8 cellular contexts compared by ENCODE assay signal in genomic region chr5:31581498-31582099, GRCh38. TPM values are rescaled to one million over a fixed set of nuclear protein-coding genes. Genes with fewer than 3 reads are reported as not detected.
DNase-seq lines count a peak whose midpoint lies in the region; ATAC-seq and TF ChIP-seq lines count a peak whose summit lies in the region.

No MANE protein-coding gene starts in this region.

- TF ChIP-seq CTCF in RWPE2 (IDR thresholded peaks at IDR 0.05; ENCODE audit: poor library complexity, severe bottlenecking) = peak; percentile 86
- TF ChIP-seq CTCF in fibroblast of mammary gland (conservative IDR thresholded peaks at IDR 0.05; ENCODE audit: control insufficient read depth, insufficient read depth, low read depth, low read length) = peak; percentile 43
- peak; percentile 35 for TF ChIP-seq CTCF in retinal pigment epithelial cell (conservative IDR thresholded peaks at IDR 0.05; ENCODE audit: low read depth, low read length)

- peak; percentile 11 for DNase-seq in Caki2 (ENCODE audit: low read depth)
- DNase-seq in KBM-7 = peak; percentile 46
- no peak for DNase-seq in RWPE2 (ENCODE audit: low spot score)
- peak; percentile 61 for DNase-seq in fibroblast of mammary gland (ENCODE audit: low read depth)
- DNase-seq in retinal pigment epithelial cell (ENCODE audit: low read depth) = peak; percentile 7
- no peak for DNase-seq in left colon
- DNase-seq in T-helper 9 cell = no peak

- H3K9me3 ChIP-seq in RWPE2 (ENCODE audit: severe bottlenecking) = no peaks in the 10 kb centered on the region

- H3K4me1 ChIP-seq in RWPE2 (ENCODE audit: insufficient read depth, poor library complexity, severe bottlenecking) = no peaks in the 10 kb centered on the region

- no peaks in the 10 kb centered on the region for H3K27me3 ChIP-seq in RWPE2 (ENCODE audit: insufficient read depth, poor library complexity, severe bottlenecking)

- no peak overlapping the region for H3K4me3 ChIP-seq in RWPE2 (ENCODE audit: severe bottlenecking)
- H3K4me3 ChIP-seq in fibroblast of mammary gland (ENCODE audit: control insufficient read depth, low read depth, low read length) = no peak overlapping the region
- no peak overlapping the region for H3K4me3 ChIP-seq in retinal pigment epithelial cell (ENCODE audit: low read length)

- ATAC-seq in RWPE2 (ENCODE audit: low read depth) (no peak), left colon (no peak), GM18867 (IDR thresholded peaks at IDR 0.05; ENCODE audit: unreplicated experiment) (no peak)

- H3K27ac ChIP-seq in RWPE2 (ENCODE audit: poor library complexity, severe bottlenecking) = no peak overlapping the region

- intact Hi-C loops in left colon (cut with DNase I, micrococcal nuclease) = loop anchor here in 1 of 2 donors (5.0 to 10.0 kb wide), 2 partner anchors 226 to 493 kb away; no protein-coding TSS in a partner anchor

- in situ Hi-C loops in Caki2 (cut with HindIII; ENCODE audit: low pct_unique_long_range_greater_than_20kb, low sequenced_read_pairs) (no loop called here), KBM-7 (cut with MboI; ENCODE audit: low pct_unique_long_range_greater_than_20kb, low sequenced_read_pairs) (loop anchor here (25.0 kb wide), 1 partner anchor 231 kb away; no protein-coding TSS in a partner anchor)

- H3K36me3 ChIP-seq in RWPE2 (ENCODE audit: low read depth) = no peaks in the 10 kb centered on the region

RNA-seq across cellular contexts. Expression of gene C5orf22, which starts 49.5 kb away (rescaled TPM):
- total RNA-seq in Caki2 (2014; rRNA removed; shearing (Covaris generic); ENCODE audit: low replicate concordance) = 0.64 and 2.2 TPM in 2 replicates
- total RNA-seq in left colon = 10 to 100 TPM; 26.5 to 28.9 TPM

RNA-seq across cellular contexts. Expression of gene DROSHA, which starts 49.7 kb away (rescaled TPM):
- 21.6 and 92.0 TPM in 2 replicates for total RNA-seq in Caki2 (2014; rRNA removed; shearing (Covaris generic); ENCODE audit: low replicate concordance)
- 10 to 100 TPM; 46.5 to 50.9 TPM for total RNA-seq in left colon

RNA-seq across cellular contexts. Expression of gene PDZD2, which starts 57.3 kb away (rescaled TPM):
- 0.17 TPM in 1 of 2 replicates, not detected in the other for total RNA-seq in Caki2 (2014; rRNA removed; shearing (Covaris generic); ENCODE audit: low replicate concordance)
- 1 to 10 TPM; 1.6 to 2.3 TPM for total RNA-seq in left colon

Comparison
In these comparisons a context has a peak if more than half of its experiments do, and no peak if none do; other contexts are left out.
1. DNase-seq: peak in Caki2 (single experiment), KBM-7 (single experiment), fibroblast of mammary gland (single experiment) and retinal pigment epithelial cell (single experiment); none in RWPE2 (single experiment), left colon (0 of 2) and T-helper 9 cell (single experiment).
2. CTCF ChIP-seq: peak in every context shown above with its lines; median percentile 86 in RWPE2; 43 in fibroblast of mammary gland; 35 in retinal pigment epithelial cell.